In the genomic region with DNA sequence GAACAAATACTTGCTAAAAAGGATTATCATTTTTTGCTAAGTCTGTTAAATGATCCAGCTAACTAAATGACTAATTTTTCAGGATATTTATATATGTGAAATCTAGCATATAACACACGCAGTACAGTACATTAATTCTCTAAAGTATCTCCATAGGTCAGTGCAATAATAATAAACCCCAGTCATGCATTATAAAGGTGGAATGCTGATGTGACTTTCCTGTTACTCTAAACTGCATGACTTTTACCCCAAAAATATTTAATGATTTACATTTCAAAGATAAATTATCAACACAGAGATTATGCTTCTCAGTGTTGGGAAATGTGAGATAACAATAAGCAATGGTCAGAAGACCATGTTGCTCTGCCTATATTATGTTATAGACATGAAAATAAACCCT, we compare ENCODE assay signal across 21 cellular contexts.
"Had no signal": no experiment of that assay in that cellular context is flagged by ENCODE, and none has a peak within 500 bp of the region (broad histone marks: within the 10 kb centered on the region; RNA-seq: fewer than 3 reads in every experiment).

No MANE protein-coding gene starts in this region.

- H3K27me3 ChIP-seq: gastrocnemius medialis, neutrophil, pancreas, right lobe of liver, stomach, thyroid gland, vagina had no signal

- H3K9me3 ChIP-seq: gastrocnemius medialis, neutrophil, pancreas, right lobe of liver, stomach, thyroid gland, vagina had no signal

- H3K4me3 ChIP-seq: dorsolateral prefrontal cortex, gastrocnemius medialis, lung, pancreas, right lobe of liver, stomach, thyroid gland, vagina had no signal

- FAIRE-seq: colon, pancreas, small intestine had no signal

- DNase-seq: dorsolateral prefrontal cortex; effector CD4-positive, alpha-beta T cell; foreskin fibroblast; gastrocnemius medialis; head of caudate nucleus; islet precursor cell; naive B cell; pancreas; right lobe of liver; small intestine; stimulated activated CD4-positive, alpha-beta T cell treated with anti-CD3 and anti-CD28 coated beads, Interleukin-1b, Interleukin-23, amount 100 ng/mL, for 48 hours; stimulated activated CD4-positive, alpha-beta T cell treated with anti-CD3 and anti-CD28 coated beads, Interleukin-4, amount 100 ng/mL, for 1 hour; stimulated activated CD8-positive, alpha-beta memory T cell treated with anti-CD3 and anti-CD28 coated beads, Interleukin-4, amount 100 ng/mL, for 48 hours; stimulated activated naive CD4-positive, alpha-beta T cell treated with Interleukin-2 at 50 U/mL for 16 hours; stomach; thyroid gland; trophoblast cell had no signal

- H3K27ac ChIP-seq: dorsolateral prefrontal cortex, gastrocnemius medialis, neutrophil, pancreas, right lobe of liver, stomach, thyroid gland, vagina had no signal
